In the genomic region with DNA sequence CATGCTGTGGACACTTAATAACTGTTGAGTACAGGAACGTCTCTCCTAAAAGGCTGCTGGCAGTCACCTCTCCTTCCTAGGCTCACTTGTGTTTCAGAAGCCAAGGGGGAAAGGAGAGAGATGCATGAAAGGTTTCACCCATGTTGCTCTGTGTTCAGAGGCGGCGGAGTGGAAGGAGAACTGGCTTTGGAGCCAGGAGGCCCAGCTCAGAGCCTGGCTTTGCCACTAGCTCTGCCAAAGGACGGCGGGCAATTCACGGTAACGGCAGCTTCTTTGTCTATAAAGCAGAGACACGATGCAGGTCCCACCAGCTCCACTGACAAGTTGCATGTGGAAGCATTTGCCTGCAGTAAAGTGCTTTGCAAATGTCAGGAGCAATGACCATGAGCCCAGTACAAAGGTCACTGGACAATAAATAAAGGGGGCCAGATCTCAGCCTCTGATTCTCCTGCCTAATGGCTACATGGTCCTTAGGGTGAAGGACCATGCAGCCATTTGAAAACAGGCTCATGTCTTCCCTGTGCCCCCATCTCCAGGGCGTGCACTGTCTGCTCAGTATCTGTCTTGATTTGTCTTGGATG, we compare ENCODE assay signal across 16 cellular contexts.
DNase-seq lines count a peak whose midpoint lies in the region; ATAC-seq and TF ChIP-seq lines count a peak whose summit lies in the region.
"Had no signal": no experiment of that assay in that cellular context is flagged by ENCODE, and none has a peak within 500 bp of the region (broad histone marks: within the 10 kb centered on the region; RNA-seq: fewer than 3 reads in every experiment).

No MANE protein-coding gene starts in this region.

- no peak overlapping the region for H3K4ac ChIP-seq in trophoblast cell (ENCODE audit: low read depth, low read length)

- no peak overlapping the region for H3K4me3 Mint-ChIP-seq in natural killer cell treated with Interleukin-12 subunit alpha and Interleukin-12 subunit beta and Interleukin-15 and Interleukin-18, amount 100 ng/mL, for 72 hours
- no peak overlapping the region for H3K4me3 Mint-ChIP-seq in natural killer cell
- H3K4me3 Mint-ChIP-seq in T-helper 17 cell, result no peak overlapping the region
- H3K4me3 Mint-ChIP-seq in neural crest cell, result no peak overlapping the region
- H3K4me3 Mint-ChIP-seq: activated naive CD4-positive, alpha-beta T cell treated with anti-CD3 and anti-CD28 coated beads, Interleukin-2, amount 50 U/mL, for 24 hours; CD4-positive, CD25-positive, alpha-beta regulatory T cell had no signal

- H3K36me3 ChIP-seq in trophoblast cell (ENCODE audit: control insufficient read depth in 1 of 2, insufficient read depth in 2 of 2, low read length in 2 of 2), result no peaks in the 10 kb centered on the region
- H3K36me3 ChIP-seq: upper lobe of right lung had no signal

- no peak overlapping the region for H3K18ac ChIP-seq in trophoblast cell (ENCODE audit: low read length)

- H2AFZ ChIP-seq in trophoblast cell (ENCODE audit: insufficient read depth, low read length, poor library complexity), result no peak overlapping the region
- H2AFZ ChIP-seq: hepatocyte had no signal

- ATAC-seq in natural killer cell treated with Interleukin-12 subunit alpha and Interleukin-12 subunit beta and Interleukin-15 and Interleukin-18, amount 100 ng/mL, for 72 hours, result no peak
- ATAC-seq in natural killer cell (no peak), T-helper 17 cell (no peak), GM21717 (IDR thresholded peaks at IDR 0.05; ENCODE audit: unreplicated experiment) (no peak)
- ATAC-seq: K562, upper lobe of right lung had no signal

- peaks cover 22 to 24% of the 10 kb centered on the region in 2 experiments for H3K4me1 ChIP-seq in trophoblast cell (ENCODE audit: control insufficient read depth in 1 of 2, insufficient read depth in 2 of 2, low read length in 2 of 2)

- H3K27ac Mint-ChIP-seq in natural killer cell treated with Interleukin-12 subunit alpha and Interleukin-12 subunit beta and Interleukin-15 and Interleukin-18, amount 100 ng/mL, for 72 hours, result no peak overlapping the region
- no peak overlapping the region for H3K27ac Mint-ChIP-seq in natural killer cell
- peak overlapping the region; percentile 83 for H3K27ac Mint-ChIP-seq in T-helper 17 cell
- H3K27ac Mint-ChIP-seq in neural crest cell (ENCODE audit: unreplicated experiment), result peak overlapping the region; percentile 78
- H3K27ac Mint-ChIP-seq: CD4-positive, CD25-positive, alpha-beta regulatory T cell had no signal

- H3K27me3 ChIP-seq in trophoblast cell (ENCODE audit: insufficient read depth, low read length), result no peaks in the 10 kb centered on the region
- H3K27me3 ChIP-seq: hepatocyte, upper lobe of right lung had no signal

- peaks cover 30 to 39% of the 10 kb centered on the region in 2 donors for H3K27me3 Mint-ChIP-seq in natural killer cell treated with Interleukin-12 subunit alpha and Interleukin-12 subunit beta and Interleukin-15 and Interleukin-18, amount 100 ng/mL, for 72 hours
- H3K27me3 Mint-ChIP-seq in natural killer cell (ENCODE audit: low read depth in 2 of 2), result peaks cover 33 to 41% of the 10 kb centered on the region in 2 donors
- peaks cover 25% of the 10 kb centered on the region for H3K27me3 Mint-ChIP-seq in T-helper 17 cell
- peaks cover 3% of the 10 kb centered on the region for H3K27me3 Mint-ChIP-seq in neural crest cell (ENCODE audit: low read depth)
- H3K27me3 Mint-ChIP-seq: CD4-positive, CD25-positive, alpha-beta regulatory T cell had no signal

- DNase-seq in natural killer cell treated with Interleukin-12 subunit alpha and Interleukin-12 subunit beta and Interleukin-15 and Interleukin-18, amount 100 ng/mL, for 72 hours (ENCODE audit: low spot score), result peak; percentile 44
- DNase-seq in natural killer cell, result no peak
- no peak for DNase-seq in T-helper 17 cell
- no peak for DNase-seq in neural crest cell (ENCODE audit: low read depth, low spot score)
- no peak for DNase-seq in trophoblast cell
- DNase-seq in NCI-H146 (lab: John Stamatoyannopoulos, UW), result no peak
- no peak for DNase-seq in effector CD4-positive, alpha-beta T cell
- DNase-seq: CD4-positive, CD25-positive, alpha-beta regulatory T cell; cerebellar nuclear complex; NCI-H774; stimulated activated CD4-positive, alpha-beta T cell treated with anti-CD3 and anti-CD28 coated beads, Interleukin-12 subunit alpha, Interleukin-12 subunit beta, amount 100 ng/mL, for 4 hours; upper lobe of right lung had no signal

- no peak overlapping the region for H3K9ac ChIP-seq in trophoblast cell (ENCODE audit: low read length)

- H3K4me1 Mint-ChIP-seq in natural killer cell treated with Interleukin-12 subunit alpha and Interleukin-12 subunit beta and Interleukin-15 and Interleukin-18, amount 100 ng/mL, for 72 hours (ENCODE audit: low read depth in 2 of 2), result peaks cover 30 to 35% of the 10 kb centered on the region in 2 donors
- H3K4me1 Mint-ChIP-seq in natural killer cell (peaks cover 34 to 45% of the 10 kb centered on the region in 2 donors), T-helper 17 cell (peaks cover 20% of the 10 kb centered on the region), neural crest cell (peaks cover 64% of the 10 kb centered on the region)

- no peak overlapping the region for H3K4me2 ChIP-seq in trophoblast cell (ENCODE audit: low read length)
- H3K4me2 ChIP-seq: hepatocyte had no signal

- no CpG with 5 or more reads among the region's 9 CpGs for WGBS in trophoblast cell (ENCODE audit: extremely low coverage, insufficient coverage, insufficient read length)

- H3K14ac ChIP-seq in trophoblast cell (ENCODE audit: low read length), result no peak overlapping the region

- H3K23ac ChIP-seq in trophoblast cell (ENCODE audit: low read length), result no peak overlapping the region

- H2BK12ac ChIP-seq in trophoblast cell (ENCODE audit: low read length), result no peak overlapping the region

- H4K12ac ChIP-seq in trophoblast cell (ENCODE audit: low read depth, low read length), result no peak overlapping the region

- H2AK5ac ChIP-seq in trophoblast cell (ENCODE audit: low read length), result no peak overlapping the region

- intact Hi-C loops in natural killer cell (cut with micrococcal nuclease), result loop anchor here (5.0 kb wide), 1 partner anchor 33 kb away; no protein-coding TSS in a partner anchor

- no peaks in the 10 kb centered on the region for H3K9me3 ChIP-seq in T-helper 17 cell (ENCODE audit: control insufficient read depth, low read length, poor library complexity, severe bottlenecking)
- no peaks in the 10 kb centered on the region for H3K9me3 ChIP-seq in trophoblast cell (ENCODE audit: insufficient read depth, low read depth, low read length)
- H3K9me3 ChIP-seq: upper lobe of right lung had no signal

- no peak overlapping the region for H4K91ac ChIP-seq in trophoblast cell (ENCODE audit: low read depth, low read length)

- H3K27ac ChIP-seq in trophoblast cell (ENCODE audit: low read depth, low read length), result no peak overlapping the region
- H3K27ac ChIP-seq: hepatocyte, upper lobe of right lung had no signal

- H3K4me3 ChIP-seq in trophoblast cell (ENCODE audit: low read depth, low read length), result no peak overlapping the region
- H3K4me3 ChIP-seq: hepatocyte, K562, upper lobe of right lung had no signal

- no peaks in the 10 kb centered on the region for H3K36me3 Mint-ChIP-seq in natural killer cell treated with Interleukin-12 subunit alpha and Interleukin-12 subunit beta and Interleukin-15 and Interleukin-18, amount 100 ng/mL, for 72 hours
- H3K36me3 Mint-ChIP-seq in natural killer cell, result no peaks in the 10 kb centered on the region
- peaks cover 4% of the 10 kb centered on the region for H3K36me3 Mint-ChIP-seq in T-helper 17 cell (ENCODE audit: low read depth)
- H3K36me3 Mint-ChIP-seq in neural crest cell (ENCODE audit: low read depth), result no peaks in the 10 kb centered on the region
- H3K36me3 Mint-ChIP-seq: activated naive CD4-positive, alpha-beta T cell treated with anti-CD3 and anti-CD28 coated beads, Interleukin-2, amount 50 U/mL, for 24 hours; CD4-positive, CD25-positive, alpha-beta regulatory T cell had no signal

- H3K79me2 ChIP-seq in trophoblast cell (ENCODE audit: control insufficient read depth, insufficient read depth, low read length, poor library complexity), result no peaks in the 10 kb centered on the region
- H3K79me2 ChIP-seq: hepatocyte had no signal

- H2BK5ac ChIP-seq in trophoblast cell (ENCODE audit: low read depth, low read length, poor library complexity), result no peak overlapping the region

- no peaks in the 10 kb centered on the region for H3K9me3 Mint-ChIP-seq in natural killer cell treated with Interleukin-12 subunit alpha and Interleukin-12 subunit beta and Interleukin-15 and Interleukin-18, amount 100 ng/mL, for 72 hours
- H3K9me3 Mint-ChIP-seq in natural killer cell (no peaks in the 10 kb centered on the region), neural crest cell (no peaks in the 10 kb centered on the region)
- H3K9me3 Mint-ChIP-seq: activated naive CD4-positive, alpha-beta T cell treated with anti-CD3 and anti-CD28 coated beads, Interleukin-2, amount 50 U/mL, for 24 hours had no signal

- no peak for TF ChIP-seq CTCF in natural killer cell (IDR thresholded peaks at IDR 0.05)
- no peak for TF ChIP-seq CTCF in neural crest cell (conservative IDR thresholded peaks at IDR 0.05)

- H3K79me1 ChIP-seq in trophoblast cell (ENCODE audit: low read length), result peaks cover 5% of the 10 kb centered on the region

- no peak overlapping the region for H2BK120ac ChIP-seq in trophoblast cell (ENCODE audit: insufficient read depth, low read length, poor library complexity)

- no peak overlapping the region for H4K8ac ChIP-seq in trophoblast cell (ENCODE audit: low read depth, low read length)

Comparison
In these comparisons a context has a peak if more than half of its experiments do, and no peak if none do; other contexts are left out.
1. H3K27ac Mint-ChIP-seq: peak in T-helper 17 cell (single experiment) and neural crest cell (single experiment); none in natural killer cell treated with Interleukin-12 subunit alpha and Interleukin-12 subunit beta and Interleukin-15 and Interleukin-18, amount 100 ng/mL, for 72 hours (0 of 2) and natural killer cell (0 of 2).